21 cellular contexts compared by ENCODE assay signal in genomic region chr15:59190291-59190690, GRCh38. TPM values are rescaled to one million over a fixed set of nuclear protein-coding genes. Genes with fewer than 3 reads are reported as not detected.
"Had no signal": no experiment of that assay in that cellular context is flagged by ENCODE, and none has a peak within 500 bp of the region (broad histone marks: within the 10 kb centered on the region; RNA-seq: fewer than 3 reads in every experiment).

No MANE protein-coding gene starts in this region.

- H3K4me3 ChIP-seq: gastrocnemius medialis, heart left ventricle, sigmoid colon, thoracic aorta had no signal

- ATAC-seq: activated CD8-positive, alpha-beta T cell treated with anti-CD3 and anti-CD28 coated beads for 36 hours; gastrocnemius medialis; heart left ventricle; stimulated activated effector memory CD8-positive, alpha-beta T cell treated with anti-CD3 and anti-CD28 coated beads, Interleukin-12 subunit alpha, Interleukin-12 subunit beta, amount 100 ng/mL, for 72 hours; WTC11 had no signal

- H3K9me3 ChIP-seq: gastrocnemius medialis, heart left ventricle, sigmoid colon, thoracic aorta had no signal

- H3K4me1 ChIP-seq: gastrocnemius medialis, heart left ventricle had no signal

- H3K27ac ChIP-seq: gastrocnemius medialis, heart left ventricle, sigmoid colon, thoracic aorta had no signal

- H3K27me3 ChIP-seq: gastrocnemius medialis, heart left ventricle, sigmoid colon had no signal

- DNase-seq: activated CD4-positive, alpha-beta T cell treated with anti-CD3 and anti-CD28 coated beads for 48 hours; activated CD8-positive, alpha-beta memory T cell treated with anti-CD3 and anti-CD28 coated beads, Interleukin-2, amount 50 U/mL, for 48 hours; activated CD8-positive, alpha-beta T cell treated with anti-CD3 and anti-CD28 coated beads for 36 hours; activated naive CD8-positive, alpha-beta T cell treated with anti-CD3 and anti-CD28 coated beads, Interleukin-2, amount 10 ng/mL, durations not matched to agents 7 days and 5 days; anterior cingulate cortex; gastrocnemius medialis; heart left ventricle; sigmoid colon; T-helper 2 cell had no signal

RNA-seq across cellular contexts. Expression of gene LDHAL6B, which starts 16.4 kb away (rescaled TPM):
- total RNA-seq: activated CD8-positive, alpha-beta T cell treated with anti-CD3 and anti-CD28 coated beads for 36 hours; activated naive CD8-positive, alpha-beta T cell treated with anti-CD3 and anti-CD28 coated beads, Interleukin-2, amount 10 ng/mL, durations not matched to agents 7 days and 5 days; activated T-helper 1 cell treated with anti-CD3 and anti-CD28 coated beads, Interleukin-12 subunit alpha, Interleukin-12 subunit beta, Interleukin-2, Interleukin-4 antibody, amounts not matched to agents 30 ng/mL and 10 ng/mL and 1 ng/mL, durations not matched to agents 14 hours and 24 hours and 36 hours; bronchial epithelial cell; cerebellum; dermis microvascular lymphatic vessel endothelial cell; fibroblast of lung; gastrocnemius medialis; heart left ventricle; lower leg skin; neural crest cell; osteocyte; sigmoid colon; thoracic aorta; urinary bladder; WTC11 had no signal
- polyA plus RNA-seq: fibroblast of lung, heart left ventricle, sigmoid colon, urinary bladder had no signal
